In genomic region chr2:144382848-144383247, GRCh38 we compare ENCODE assay signal across 8 cellular contexts.
DNase-seq lines count a peak whose midpoint lies in the region; ATAC-seq and TF ChIP-seq lines count a peak whose summit lies in the region.

No MANE protein-coding gene starts in this region.

- H3K23me2 ChIP-seq in H9 (ENCODE audit: insufficient read length, low read depth, low read length, poor library complexity, severe bottlenecking), result no peaks in the 10 kb centered on the region

- H2BK20ac ChIP-seq in H9 (ENCODE audit: low read depth, low read length, poor library complexity, severe bottlenecking), result no peak overlapping the region

- peak overlapping the region; percentile 20 for H3K27ac ChIP-seq in smooth muscle cell (ENCODE audit: low read depth)
- H3K27ac ChIP-seq in H9 (ENCODE audit: insufficient read length, low read depth, low read length), result no peak overlapping the region
- no peak overlapping the region for H3K27ac ChIP-seq in thyroid gland

- ATAC-seq in GM19043 (IDR thresholded peaks at IDR 0.05; ENCODE audit: low read depth, unreplicated experiment) (peak; percentile 98), HG03135 (IDR thresholded peaks at IDR 0.05; ENCODE audit: unreplicated experiment) (peak; percentile 99)
- peak; percentile 96 for ATAC-seq in activated CD8-positive, alpha-beta T cell treated with anti-CD3 and anti-CD28 coated beads for 36 hours

- no peak overlapping the region for H3T11ph ChIP-seq in H9 (ENCODE audit: low read length)

- no peak overlapping the region for H2BK15ac ChIP-seq in H9 (ENCODE audit: low read depth, low read length)

- no peaks in the 10 kb centered on the region for H3K79me1 ChIP-seq in H9 (ENCODE audit: insufficient read depth, low read depth, low read length, poor library complexity, severe bottlenecking)

- no peak overlapping the region for H2BK120ac ChIP-seq in H9 (ENCODE audit: low read depth, low read length, poor library complexity, severe bottlenecking)

- H3K14ac ChIP-seq in H9 (ENCODE audit: insufficient read depth, low read length), result no peak overlapping the region

- H3K4me3 ChIP-seq in smooth muscle cell, result no peak overlapping the region
- H3K4me3 ChIP-seq in thyroid gland (replicated peaks in 1 of 3), result no peak overlapping the region

- H3K56ac ChIP-seq in H9 (ENCODE audit: insufficient read length, low read depth, low read length), result no peak overlapping the region

- H3K79me2 ChIP-seq in smooth muscle cell (ENCODE audit: low read depth), result no peaks in the 10 kb centered on the region
- H3K79me2 ChIP-seq in H9 (ENCODE audit: insufficient read depth, low read length), result no peaks in the 10 kb centered on the region

- H4K20me1 ChIP-seq in smooth muscle cell (ENCODE audit: low read depth), result no peaks in the 10 kb centered on the region
- H4K20me1 ChIP-seq in H9 (ENCODE audit: control insufficient read depth, insufficient read depth, insufficient read length), result no peaks in the 10 kb centered on the region

- 78% methylated on average over 2 of the region's 2 CpGs for WGBS in smooth muscle cell (ENCODE audit: low lambda C conversion rate)
- no CpG with 5 or more reads among the region's 2 CpGs for WGBS in H9 (ENCODE audit: extremely low coverage, insufficient read length, low lambda C conversion rate)
- WGBS in thyroid gland, 2 donors, result 73 to 79% methylated on average over 2 of the region's 2 CpGs

- DNase-seq in AML-193 (lab: John Stamatoyannopoulos, UW) (peak; percentile 98 to 99), smooth muscle cell (lab: John Stamatoyannopoulos, UW; ENCODE audit: unreplicated experiment) (no peak), H9 (no peak), thyroid gland (no peak), DMS153 (lab: John Stamatoyannopoulos, UW) (no peak)
- DNase-seq in activated CD8-positive, alpha-beta T cell treated with anti-CD3 and anti-CD28 coated beads for 36 hours, result peak; percentile 51

- H3K4me1 Mint-ChIP-seq in activated CD8-positive, alpha-beta T cell treated with anti-CD3 and anti-CD28 coated beads for 36 hours (ENCODE audit: low read depth), result peaks cover 42% of the 10 kb centered on the region
- H3K4me1 Mint-ChIP-seq in H9, result peaks cover 5% of the 10 kb centered on the region in 2 experiments; a peak in 3 of 4 replicates

- no peak overlapping the region for H4K91ac ChIP-seq in H9 (ENCODE audit: insufficient read length, low read depth, low read length)

- H3F3A ChIP-seq in smooth muscle cell (ENCODE audit: low read depth), result peaks cover 24% of the 10 kb centered on the region

- no peak overlapping the region for H4K8ac ChIP-seq in H9 (replicated peaks; ENCODE audit: insufficient read length, low read depth, low read length)

- TF ChIP-seq POLR2A in thyroid gland (IDR thresholded peaks at IDR 0.05), result no peak

- peak overlapping the region; percentile 14 for H3K4me3 Mint-ChIP-seq in activated CD8-positive, alpha-beta T cell treated with anti-CD3 and anti-CD28 coated beads for 36 hours
- H3K4me3 Mint-ChIP-seq in H9, result no peak overlapping the region

- no peaks in the 10 kb centered on the region for H3K4me1 ChIP-seq in smooth muscle cell (ENCODE audit: low read depth)
- no peaks in the 10 kb centered on the region for H3K4me1 ChIP-seq in H9 (ENCODE audit: insufficient read depth, low read length)
- no peaks in the 10 kb centered on the region for H3K4me1 ChIP-seq in thyroid gland

- H3K27me3 ChIP-seq in smooth muscle cell (ENCODE audit: low read depth), result no peaks in the 10 kb centered on the region
- H3K27me3 ChIP-seq in H9 (ENCODE audit: insufficient read depth, low read length), result no peaks in the 10 kb centered on the region
- no peaks in the 10 kb centered on the region for H3K27me3 ChIP-seq in thyroid gland

- H3K36me3 ChIP-seq in smooth muscle cell (ENCODE audit: low read depth) (no peaks in the 10 kb centered on the region), thyroid gland (no peaks in the 10 kb centered on the region)

- no peak overlapping the region for H3K23ac ChIP-seq in H9 (ENCODE audit: insufficient read length, low read depth, low read length)

- CTCF ChIA-PET in activated CD8-positive, alpha-beta T cell treated with anti-CD3 and anti-CD28 coated beads for 36 hours (lab: Charles Lee), result interaction anchor here (1.3 kb wide), 1 partner anchor 55 kb away, joined by 3 read pairs; no protein-coding TSS in a partner anchor

- no peak overlapping the region for H2AK5ac ChIP-seq in H9 (ENCODE audit: insufficient read length, low read length)

- H3K36me3 Mint-ChIP-seq in activated CD8-positive, alpha-beta T cell treated with anti-CD3 and anti-CD28 coated beads for 36 hours (ENCODE audit: low read depth), result no peaks in the 10 kb centered on the region
- H3K36me3 Mint-ChIP-seq in H9 (ENCODE audit: insufficient read depth in 1 of 3, low read depth in 3 of 3), result no peaks in the 10 kb centered on the region

- no peak for TF ChIP-seq CTCF in activated CD8-positive, alpha-beta T cell treated with anti-CD3 and anti-CD28 coated beads for 36 hours (IDR thresholded peaks at IDR 0.05)
- TF ChIP-seq CTCF in smooth muscle cell (IDR thresholded peaks at IDR 0.05; ENCODE audit: borderline replicate concordance, insufficient read depth, poor library complexity, severe bottlenecking) (no peak), H9 (conservative IDR thresholded peaks at IDR 0.05) (no peak), thyroid gland (IDR thresholded peaks at IDR 0.05) (no peak)

- no peak overlapping the region for H3K4ac ChIP-seq in H9 (ENCODE audit: low read depth, low read length)

- intact Hi-C loops in activated CD8-positive, alpha-beta T cell treated with anti-CD3 and anti-CD28 coated beads for 36 hours (cut with micrococcal nuclease), result loop anchor here (5.0 kb wide), 1 partner anchor 51 kb away; a partner anchor contains a TSS
- intact Hi-C loops in thyroid gland (cut with DNase I), result no loop called here

- POLR2A ChIA-PET in activated CD8-positive, alpha-beta T cell treated with anti-CD3 and anti-CD28 coated beads for 36 hours (lab: Charles Lee), result interaction anchor here (1.6 kb wide), 1 partner anchor 16 kb away, joined by 3 read pairs; no protein-coding TSS in a partner anchor

- no peaks in the 10 kb centered on the region for H3K27me3 Mint-ChIP-seq in activated CD8-positive, alpha-beta T cell treated with anti-CD3 and anti-CD28 coated beads for 36 hours
- H3K27me3 Mint-ChIP-seq in H9 (ENCODE audit: low read depth), result peaks cover 2% of the 10 kb centered on the region

- H3K9me3 ChIP-seq in smooth muscle cell (replicated peaks; ENCODE audit: low read depth), result no peaks in the 10 kb centered on the region
- H3K9me3 ChIP-seq in H9 (ENCODE audit: control insufficient read depth, low read depth, low read length), result no peaks in the 10 kb centered on the region
- H3K9me3 ChIP-seq in thyroid gland, result no peaks in the 10 kb centered on the region

- peak overlapping the region; percentile 68 for H3K27ac Mint-ChIP-seq in activated CD8-positive, alpha-beta T cell treated with anti-CD3 and anti-CD28 coated beads for 36 hours
- no peak overlapping the region for H3K27ac Mint-ChIP-seq in H9

- H2AFZ ChIP-seq in smooth muscle cell (ENCODE audit: low read depth) (no peak overlapping the region), H9 (ENCODE audit: low read length) (no peak overlapping the region)

- H3K18ac ChIP-seq in H9 (ENCODE audit: insufficient read length, low read depth, low read length), result no peak overlapping the region

- H4K5ac ChIP-seq in H9 (ENCODE audit: insufficient read length, low read depth, low read length), result no peak overlapping the region

- no peak overlapping the region for H2BK5ac ChIP-seq in H9 (ENCODE audit: insufficient read length, low read length)

- no peak overlapping the region for H3K9ac ChIP-seq in smooth muscle cell (ENCODE audit: low read depth)
- no peak overlapping the region for H3K9ac ChIP-seq in H9 (ENCODE audit: extremely low read depth, insufficient read length, low read length)

- H2BK12ac ChIP-seq in H9 (ENCODE audit: insufficient read length, low read depth, low read length), result no peak overlapping the region

- no peaks in the 10 kb centered on the region for H3K9me3 Mint-ChIP-seq in activated CD8-positive, alpha-beta T cell treated with anti-CD3 and anti-CD28 coated beads for 36 hours
- H3K9me3 Mint-ChIP-seq in H9, result no peaks in the 10 kb centered on the region

- H3K4me2 ChIP-seq in smooth muscle cell (no peak overlapping the region), H9 (ENCODE audit: insufficient read depth, insufficient read length, low read length) (no peak overlapping the region)

Comparison
In these comparisons a context has a peak if more than half of its experiments do, and no peak if none do; other contexts are left out.
1. DNase-seq: peak in AML-193 (2 of 2) and activated CD8-positive, alpha-beta T cell treated with anti-CD3 and anti-CD28 coated beads for 36 hours (single experiment); none in smooth muscle cell (single experiment), H9 (single experiment), thyroid gland (0 of 2) and DMS153 (single experiment).
2. Peak in every context shown above with its lines, with median percentiles within 50 percentile points of each other: ATAC-seq.